Comparison of ENCODE assay signal across 15 cellular contexts in genomic region chr3:53083496-53083895, GRCh38. TPM values are rescaled to one million over a fixed set of nuclear protein-coding genes. Genes with fewer than 3 reads are reported as not detected.
DNase-seq lines count a peak whose midpoint lies in the region; ATAC-seq and TF ChIP-seq lines count a peak whose summit lies in the region.
"Had no signal": no experiment of that assay in that cellular context is flagged by ENCODE, and none has a peak within 500 bp of the region (broad histone marks: within the 10 kb centered on the region; RNA-seq: fewer than 3 reads in every experiment).

No MANE protein-coding gene starts in this region.

- H3K36me3 ChIP-seq in CD8-positive, alpha-beta T cell (ENCODE audit: insufficient read depth, low read length), result no peaks in the 10 kb centered on the region
- no peaks in the 10 kb centered on the region for H3K36me3 ChIP-seq in neural progenitor cell
- H3K36me3 ChIP-seq: HAP-1, lower lobe of right lung, WERI-Rb-1 had no signal

- H3K4me2 ChIP-seq in neural progenitor cell, result no peak overlapping the region

- H3K9me3 Mint-ChIP-seq in CD8-positive, alpha-beta T cell, result no peaks in the 10 kb centered on the region
- H3K9me3 Mint-ChIP-seq in neural progenitor cell, result no peaks in the 10 kb centered on the region
- H3K9me3 Mint-ChIP-seq in MCF 10A (ENCODE audit: unreplicated experiment), result no peaks in the 10 kb centered on the region

- peaks cover 21% of the 10 kb centered on the region for H3K36me3 Mint-ChIP-seq in CD8-positive, alpha-beta T cell
- no peaks in the 10 kb centered on the region for H3K36me3 Mint-ChIP-seq in neural progenitor cell
- peaks cover 23% of the 10 kb centered on the region for H3K36me3 Mint-ChIP-seq in MCF 10A (ENCODE audit: insufficient read depth, unreplicated experiment)

- H3K4me3 ChIP-seq in CD8-positive, alpha-beta T cell (ENCODE audit: low read depth, low read length), result no peak overlapping the region
- H3K4me3 ChIP-seq in fibroblast of mammary gland (ENCODE audit: control insufficient read depth, low read depth, low read length) (no peak overlapping the region), neural progenitor cell (no peak overlapping the region)
- H3K4me3 ChIP-seq: HAP-1, lower lobe of right lung, PC-9 had no signal

- peak overlapping the region; percentile 60 for H3K27ac Mint-ChIP-seq in CD8-positive, alpha-beta T cell
- H3K27ac Mint-ChIP-seq in neural progenitor cell (peak overlapping the region; percentile 8), MCF 10A (ENCODE audit: low read depth, unreplicated experiment) (no peak overlapping the region)

- CTCF ChIA-PET in CD8-positive, alpha-beta T cell (lab: Charles Lee), result interaction anchor here (4.2 kb wide), 1 partner anchor 11 kb away, joined by 19 read pairs; no protein-coding TSS in a partner anchor
- CTCF ChIA-PET in MCF 10A (lab: Yijun Ruan, JAX), result interaction anchor here (0.6 to 1.6 kb wide), 7 partner anchors 10 to 341 kb away, joined by 3 to 11 read pairs (median 3); no protein-coding TSS in a partner anchor

- no peak for DNase-seq in CD8-positive, alpha-beta T cell
- DNase-seq in NCI-H2171 treated with DMSO at 0.1 percent for 48 hours (lab: John Stamatoyannopoulos, UW) (peak; percentile 65), fibroblast of mammary gland (ENCODE audit: low read depth) (peak; percentile 65), neural progenitor cell (ENCODE audit: low spot score) (no peak), kidney glomerular epithelial cell (lab: John Stamatoyannopoulos, UW) (no peak), DMS79 (lab: John Stamatoyannopoulos, UW) (no peak), MCF 10A (ENCODE audit: unreplicated experiment) (no peak)
- DNase-seq: activated gamma-delta T cell; lower lobe of right lung; MV-4-11; PC-9; stimulated activated CD8-positive, alpha-beta memory T cell treated with anti-CD3 and anti-CD28 coated beads, Interleukin-4, amount 100 ng/mL, for 48 hours; WERI-Rb-1 had no signal

- no peak overlapping the region for H3K4me3 Mint-ChIP-seq in CD8-positive, alpha-beta T cell
- H3K4me3 Mint-ChIP-seq in neural progenitor cell (no peak overlapping the region), MCF 10A (ENCODE audit: unreplicated experiment) (no peak overlapping the region)

- H4K20me1 ChIP-seq in neural progenitor cell (ENCODE audit: low read depth), result no peaks in the 10 kb centered on the region

- no peak overlapping the region for H2AFZ ChIP-seq in neural progenitor cell (replicated peaks)
- H2AFZ ChIP-seq: PC-9 had no signal

- no peaks in the 10 kb centered on the region for H3K4me1 Mint-ChIP-seq in CD8-positive, alpha-beta T cell (ENCODE audit: low read depth)
- H3K4me1 Mint-ChIP-seq in neural progenitor cell (peaks cover 13% of the 10 kb centered on the region), MCF 10A (ENCODE audit: insufficient read depth, unreplicated experiment) (no peaks in the 10 kb centered on the region)

- no peaks in the 10 kb centered on the region for H3K9me3 ChIP-seq in CD8-positive, alpha-beta T cell (ENCODE audit: low read length)
- no peaks in the 10 kb centered on the region for H3K9me3 ChIP-seq in neural progenitor cell (ENCODE audit: low read depth)
- H3K9me3 ChIP-seq: HAP-1, lower lobe of right lung had no signal

- H3K9ac ChIP-seq in neural progenitor cell, result no peak overlapping the region

- POLR2A ChIA-PET in CD8-positive, alpha-beta T cell (lab: Charles Lee), result no interaction called here
- POLR2A ChIA-PET in MCF 10A (lab: Yijun Ruan, JAX), result interaction anchor here (0.7 kb wide), 1 partner anchor 36 kb away, joined by 3 read pairs; no protein-coding TSS in a partner anchor

- intact Hi-C loops in CD8-positive, alpha-beta T cell (cut with DNase I, micrococcal nuclease), result no loop called here
- intact Hi-C loops in MCF 10A (cut with micrococcal nuclease), result no loop called here

- no peaks in the 10 kb centered on the region for H3K27me3 ChIP-seq in CD8-positive, alpha-beta T cell (ENCODE audit: insufficient read depth, low read length)
- no peaks in the 10 kb centered on the region for H3K27me3 ChIP-seq in neural progenitor cell

- no TSS peak for BruUV-seq in MCF 10A (replicated peaks; lab: Mats Ljungman, UMichigan)

- TF ChIP-seq CTCF in CD8-positive, alpha-beta T cell (IDR thresholded peaks at IDR 0.05), result no peak
- TF ChIP-seq CTCF in fibroblast of mammary gland (conservative IDR thresholded peaks at IDR 0.05; ENCODE audit: control insufficient read depth, insufficient read depth, low read depth, low read length) (no peak), neural progenitor cell (IDR thresholded peaks at IDR 0.05) (no peak), MCF 10A (IDR thresholded peaks at IDR 0.05; ENCODE audit: unreplicated experiment) (no peak)

- H3K4me1 ChIP-seq in CD8-positive, alpha-beta T cell (ENCODE audit: insufficient read depth, low read length), result no peaks in the 10 kb centered on the region
- no peaks in the 10 kb centered on the region for H3K4me1 ChIP-seq in neural progenitor cell
- H3K4me1 ChIP-seq: HAP-1, lower lobe of right lung had no signal

- no peaks in the 10 kb centered on the region for H3F3A ChIP-seq in neural progenitor cell (ENCODE audit: low read depth)

- H3K79me2 ChIP-seq in neural progenitor cell (ENCODE audit: low read depth), result no peaks in the 10 kb centered on the region

- H3K27me3 Mint-ChIP-seq in CD8-positive, alpha-beta T cell (ENCODE audit: low read depth), result no peaks in the 10 kb centered on the region
- peaks cover 3% of the 10 kb centered on the region for H3K27me3 Mint-ChIP-seq in neural progenitor cell (ENCODE audit: insufficient read depth, low read depth)
- H3K27me3 Mint-ChIP-seq in MCF 10A (ENCODE audit: insufficient read depth, unreplicated experiment), result no peaks in the 10 kb centered on the region

- no peak for ATAC-seq in CD8-positive, alpha-beta T cell
- ATAC-seq in HG03457 (IDR thresholded peaks at IDR 0.05; ENCODE audit: unreplicated experiment), result no peak
- ATAC-seq: lower lobe of right lung had no signal

- no peak overlapping the region for H3K27ac ChIP-seq in CD8-positive, alpha-beta T cell (ENCODE audit: low read depth, low read length)
- no peak overlapping the region for H3K27ac ChIP-seq in neural progenitor cell
- H3K27ac ChIP-seq: lower lobe of right lung, PC-9, WERI-Rb-1 had no signal

RNA-seq across cellular contexts. Expression of gene SFMBT1, which starts 37.6 kb away (rescaled TPM):
- total RNA-seq in CD8-positive, alpha-beta T cell, result 10 to 100 TPM; 23.6 to 26.2 TPM
- total RNA-seq in neural progenitor cell (ENCODE audit: low replicate concordance) (18.5 and 22.7 TPM in 2 replicates), MCF 10A (2022) (11.5 and 11.8 TPM in 2 replicates)

RNA-seq across cellular contexts. Expression of gene RFT1, which starts 46.7 kb away (rescaled TPM):
- total RNA-seq in CD8-positive, alpha-beta T cell, result 1 to 10 TPM; 6.6 to 7.0 TPM
- total RNA-seq in neural progenitor cell (ENCODE audit: low replicate concordance) (17.0 and 17.2 TPM in 2 replicates), MCF 10A (2022) (40.1 and 42.7 TPM in 2 replicates)

Comparison
In these comparisons a context has a peak if more than half of its experiments do, and no peak if none do; other contexts are left out.
1. DNase-seq: peak in NCI-H2171 treated with DMSO at 0.1 percent for 48 hours (single experiment) and fibroblast of mammary gland (single experiment); none in CD8-positive, alpha-beta T cell (0 of 7), neural progenitor cell (single experiment), kidney glomerular epithelial cell (single experiment), DMS79 (single experiment) and MCF 10A (single experiment).